In the genomic region with DNA sequence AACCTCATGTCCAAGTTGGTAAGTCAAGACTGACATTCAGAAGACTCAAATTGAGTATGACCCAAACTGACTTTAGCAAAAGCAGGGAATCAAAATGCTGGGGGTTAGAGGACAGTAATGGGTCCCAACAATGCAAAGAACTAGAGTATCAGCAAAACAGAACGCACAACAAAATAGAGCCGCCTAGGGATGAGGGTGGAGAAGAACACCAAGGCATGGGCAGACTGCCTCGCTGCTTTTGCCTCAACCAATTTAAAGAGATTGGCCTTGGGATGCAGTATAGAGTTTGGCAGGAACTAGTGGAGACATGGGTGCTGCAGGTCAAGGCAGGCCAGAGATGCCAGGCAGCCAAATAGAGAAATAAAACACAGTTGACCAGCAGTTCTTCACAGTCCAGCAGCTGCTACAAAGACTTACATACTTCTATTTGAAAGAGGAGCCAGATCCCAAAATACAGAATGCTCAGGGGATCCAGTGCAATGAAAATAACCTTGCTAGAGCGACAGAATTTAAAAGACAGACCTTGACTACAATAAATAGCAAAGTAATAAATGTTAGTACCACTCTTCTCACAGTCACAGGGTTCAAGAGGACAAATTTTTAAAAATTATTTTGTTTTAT, we compare ENCODE assay signal across 16 cellular contexts.
DNase-seq lines count a peak whose midpoint lies in the region; ATAC-seq and TF ChIP-seq lines count a peak whose summit lies in the region.
"Had no signal": no experiment of that assay in that cellular context is flagged by ENCODE, and none has a peak within 500 bp of the region (broad histone marks: within the 10 kb centered on the region; RNA-seq: fewer than 3 reads in every experiment).

No MANE protein-coding gene starts in this region.

- no peaks in the 10 kb centered on the region for H3K36me3 ChIP-seq in aorta (ENCODE audit: control insufficient read depth in 1 of 2, insufficient read depth in 2 of 2, low read length in 1 of 2)
- H3K36me3 ChIP-seq: HAP-1 had no signal

- ATAC-seq in aorta (ENCODE audit: low FRiP score) (peak; percentile 33), HG03521 (IDR thresholded peaks at IDR 0.05; ENCODE audit: unreplicated experiment) (no peak)
- no peak for ATAC-seq in activated CD8-positive, alpha-beta T cell treated with anti-CD3 and anti-CD28 coated beads for 36 hours
- ATAC-seq: A549 had no signal

- intact Hi-C loops in aorta (cut with DNase I), result no loop called here
- intact Hi-C loops in activated CD8-positive, alpha-beta T cell treated with anti-CD3 and anti-CD28 coated beads for 36 hours (cut with micrococcal nuclease), result no loop called here

- TF ChIP-seq CTCF in activated CD8-positive, alpha-beta T cell treated with anti-CD3 and anti-CD28 coated beads for 36 hours (IDR thresholded peaks at IDR 0.05), result no peak

- H3K4me1 Mint-ChIP-seq in activated CD8-positive, alpha-beta T cell treated with anti-CD3 and anti-CD28 coated beads for 36 hours (ENCODE audit: low read depth), result no peaks in the 10 kb centered on the region

- H3K4me1 ChIP-seq in aorta (ENCODE audit: control insufficient read depth in 1 of 2, insufficient read depth in 2 of 2, low read length in 2 of 2), result peaks cover 0 to 3% of the 10 kb centered on the region in 2 donors
- H3K4me1 ChIP-seq: A549, HAP-1 had no signal

- no peaks in the 10 kb centered on the region for H3K27me3 ChIP-seq in aorta (ENCODE audit: control insufficient read depth in 1 of 2, insufficient read depth in 2 of 2, low read length in 1 of 2)

- no peak overlapping the region for H3K4me3 Mint-ChIP-seq in activated CD8-positive, alpha-beta T cell treated with anti-CD3 and anti-CD28 coated beads for 36 hours
- H3K4me3 Mint-ChIP-seq: CD4-positive, alpha-beta T cell had no signal

- POLR2A ChIA-PET in activated CD8-positive, alpha-beta T cell treated with anti-CD3 and anti-CD28 coated beads for 36 hours (lab: Charles Lee), result interaction anchor here (0.6 kb wide), 1 partner anchor 250 kb away, joined by 5 read pairs; no protein-coding TSS in a partner anchor

- in situ Hi-C loops in SK-MEL-5 (cut with HindIII; ENCODE audit: low pct_unique_long_range_greater_than_20kb, low sequenced_read_pairs), result no loop called here

- peak; percentile 7 for DNase-seq in ELF-1 (ENCODE audit: low read depth, low spot score)
- peak; percentile 57 for DNase-seq in SK-MEL-5 (ENCODE audit: low read depth, low spot score)
- peak; percentile 61 for DNase-seq in myocyte (ENCODE audit: low read depth)
- no peak for DNase-seq in aorta
- no peak for DNase-seq in activated CD8-positive, alpha-beta T cell treated with anti-CD3 and anti-CD28 coated beads for 36 hours
- DNase-seq in NCI-H526 treated with DMSO at 0.1 percent for 48 hours (lab: John Stamatoyannopoulos, UW), result no peak
- DNase-seq: AML-193; Caco-2; CD4-positive, alpha-beta T cell; GDM1 had no signal

- H3K4me3 ChIP-seq in aorta (ENCODE audit: low read length in 2 of 2), result no peak overlapping the region
- H3K4me3 ChIP-seq: A549, HAP-1 had no signal

- no peak overlapping the region for H3K27ac ChIP-seq in aorta (ENCODE audit: low read depth in 1 of 2, low read length in 2 of 2)
- H3K27ac ChIP-seq: 22Rv1, A549, C4-2B, HL-60 had no signal

- no peak overlapping the region for H3K27ac Mint-ChIP-seq in activated CD8-positive, alpha-beta T cell treated with anti-CD3 and anti-CD28 coated beads for 36 hours
- H3K27ac Mint-ChIP-seq: CD4-positive, alpha-beta T cell had no signal

- H3K27me3 Mint-ChIP-seq in activated CD8-positive, alpha-beta T cell treated with anti-CD3 and anti-CD28 coated beads for 36 hours, result peaks cover 5% of the 10 kb centered on the region

- no peaks in the 10 kb centered on the region for H3K9me3 ChIP-seq in aorta (ENCODE audit: control insufficient read depth, low read length)
- H3K9me3 ChIP-seq: A549, Caco-2, HAP-1 had no signal

- no peaks in the 10 kb centered on the region for H3K36me3 Mint-ChIP-seq in activated CD8-positive, alpha-beta T cell treated with anti-CD3 and anti-CD28 coated beads for 36 hours (ENCODE audit: low read depth)

- CTCF ChIA-PET in activated CD8-positive, alpha-beta T cell treated with anti-CD3 and anti-CD28 coated beads for 36 hours (lab: Charles Lee), result no interaction called here

- 62 to 64% methylated on average over 4 of the region's 4 CpGs for WGBS in aorta, 2 donors

- H3K9me3 Mint-ChIP-seq in activated CD8-positive, alpha-beta T cell treated with anti-CD3 and anti-CD28 coated beads for 36 hours, result no peaks in the 10 kb centered on the region
- H3K9me3 Mint-ChIP-seq: CD4-positive, alpha-beta T cell had no signal

Comparison
In these comparisons a context has a peak if more than half of its experiments do, and no peak if none do; other contexts are left out.
1. DNase-seq: peak in ELF-1 (single experiment), SK-MEL-5 (single experiment) and myocyte (single experiment); none in aorta (0 of 2), activated CD8-positive, alpha-beta T cell treated with anti-CD3 and anti-CD28 coated beads for 36 hours (single experiment) and NCI-H526 treated with DMSO at 0.1 percent for 48 hours (single experiment).